In genomic region chr3:196287066-196287404, GRCh38 we compare ENCODE assay signal across 8 cellular contexts. TPM values are rescaled to one million over a fixed set of nuclear protein-coding genes. Genes with fewer than 3 reads are reported as not detected.
A peak's percentile ranks its signal among the peaks of the same experiment; 100 is the strongest.
DNase-seq lines count a peak whose midpoint lies in the region; ATAC-seq and TF ChIP-seq lines count a peak whose summit lies in the region.

No MANE protein-coding gene starts in this region.

- H3K27me3 Mint-ChIP-seq in stimulated activated naive CD8-positive, alpha-beta T cell treated with anti-CD3 and anti-CD28 coated beads, Interleukin-15, Interleukin-2, amounts not matched to agents 100 ng/mL and 50 ng/mL, for 24 hours = no peaks in the 10 kb centered on the region

- H3K27ac ChIP-seq in colonic mucosa = peak overlapping the region; percentile 94

- H3K4me1 ChIP-seq in colonic mucosa = peaks cover 6% of the 10 kb centered on the region

- peak overlapping the region; percentile 92 for H3K4me3 ChIP-seq in colonic mucosa

- no peaks in the 10 kb centered on the region for H3K27me3 ChIP-seq in colonic mucosa

- H3K9me3 ChIP-seq in colonic mucosa = no peaks in the 10 kb centered on the region

- peak; percentile 3 for ATAC-seq in HG02763 (IDR thresholded peaks at IDR 0.05; ENCODE audit: unreplicated experiment)
- no peak for ATAC-seq in HG03175 (IDR thresholded peaks at IDR 0.05; ENCODE audit: unreplicated experiment)

- TF ChIP-seq CTCF in GM10266 (IDR thresholded peaks at IDR 0.05; ENCODE audit: control insufficient read depth, insufficient read depth, low read depth, missing control alignments) = no peak
- no peak for TF ChIP-seq CTCF in colonic mucosa (IDR thresholded peaks at IDR 0.05)

- peaks cover 43% of the 10 kb centered on the region for H3K4me1 Mint-ChIP-seq in stimulated activated naive CD8-positive, alpha-beta T cell treated with anti-CD3 and anti-CD28 coated beads, Interleukin-15, Interleukin-2, amounts not matched to agents 100 ng/mL and 50 ng/mL, for 24 hours (ENCODE audit: low read depth)

- H3K36me3 ChIP-seq in colonic mucosa = no peaks in the 10 kb centered on the region

- DNase-seq in GM10266 (ENCODE audit: extremely low spot score) (peak; percentile 62), SK-MEL-5 (ENCODE audit: low read depth, low spot score) (peak; percentile 28), colonic mucosa (peak; percentile 53), lung microvascular endothelial cell (ENCODE audit: low read depth in 2 of 2) (peak; percentile 33 to 44), G401 (ENCODE audit: low spot score) (no peak)

- no peaks in the 10 kb centered on the region for H3K9me3 Mint-ChIP-seq in stimulated activated naive CD8-positive, alpha-beta T cell treated with anti-CD3 and anti-CD28 coated beads, Interleukin-15, Interleukin-2, amounts not matched to agents 100 ng/mL and 50 ng/mL, for 24 hours

- intact Hi-C loops in colonic mucosa (cut with DNase I) = no loop called here

- H3K27ac Mint-ChIP-seq in stimulated activated naive CD8-positive, alpha-beta T cell treated with anti-CD3 and anti-CD28 coated beads, Interleukin-15, Interleukin-2, amounts not matched to agents 100 ng/mL and 50 ng/mL, for 24 hours = peak overlapping the region; percentile 94

- in situ Hi-C loops in SK-MEL-5 (cut with HindIII; ENCODE audit: low pct_unique_long_range_greater_than_20kb, low sequenced_read_pairs) = no loop called here
- in situ Hi-C loops in G401 (cut with HindIII; ENCODE audit: low sequenced_read_pairs) = no loop called here

- peak overlapping the region; percentile 99 for H3K4me3 Mint-ChIP-seq in stimulated activated naive CD8-positive, alpha-beta T cell treated with anti-CD3 and anti-CD28 coated beads, Interleukin-15, Interleukin-2, amounts not matched to agents 100 ng/mL and 50 ng/mL, for 24 hours

- H3K9ac ChIP-seq in colonic mucosa (ENCODE audit: low read depth in 2 of 2, low read length in 2 of 2) = peak overlapping the region; percentile 88 to 100

- H3K36me3 Mint-ChIP-seq in stimulated activated naive CD8-positive, alpha-beta T cell treated with anti-CD3 and anti-CD28 coated beads, Interleukin-15, Interleukin-2, amounts not matched to agents 100 ng/mL and 50 ng/mL, for 24 hours (ENCODE audit: low read depth) = peaks cover 2% of the 10 kb centered on the region

RNA-seq across cellular contexts. Expression of gene PCYT1A, which starts 0.5 kb away (rescaled TPM):
- total RNA-seq in SK-MEL-5 (2014; rRNA removed; shearing (Covaris generic)) = 34.2 and 34.4 TPM in 2 replicates
- 23.1 and 27.6 TPM in 2 replicates for polyA plus RNA-seq in SK-MEL-5 (2015; cell fraction: cytosol; rRNA removed)
- 67.7 and 69.0 TPM in 2 replicates for polyA plus RNA-seq in SK-MEL-5 (2015; cell fraction: nucleus; rRNA removed)
- total RNA-seq in colonic mucosa = 10 to 100 TPM; 56.1 to 61.5 TPM
- total RNA-seq in lung microvascular endothelial cell = 39.7 and 43.8 TPM in 2 replicates
- total RNA-seq in G401 (2014; rRNA removed; shearing (Covaris generic)) = 41.4 and 47.9 TPM in 2 replicates

RNA-seq across cellular contexts. Expression of gene DYNLT2B, which starts 31.0 kb away (rescaled TPM):
- 1.0 and 2.5 TPM in 2 replicates for total RNA-seq in SK-MEL-5 (2014; rRNA removed; shearing (Covaris generic))
- 2.4 and 6.2 TPM in 2 replicates for polyA plus RNA-seq in SK-MEL-5 (2015; cell fraction: cytosol; rRNA removed)
- polyA plus RNA-seq in SK-MEL-5 (2015; cell fraction: nucleus; rRNA removed) = 1.1 TPM in 1 of 2 replicates, not detected in the other
- total RNA-seq in colonic mucosa (1 to 10 TPM; 4.0 to 7.6 TPM), lung microvascular endothelial cell (5.9 and 6.7 TPM in 2 replicates)
- total RNA-seq in G401 (2014; rRNA removed; shearing (Covaris generic)) = 6.6 and 8.8 TPM in 2 replicates

RNA-seq across cellular contexts. Expression of gene TM4SF19, which starts 51.2 kb away (rescaled TPM):
- 0.80 and 4.0 TPM in 2 replicates for total RNA-seq in SK-MEL-5 (2014; rRNA removed; shearing (Covaris generic))
- 3.5 and 4.4 TPM in 2 replicates for polyA plus RNA-seq in SK-MEL-5 (2015; cell fraction: cytosol; rRNA removed)
- polyA plus RNA-seq in SK-MEL-5 (2015; cell fraction: nucleus; rRNA removed) = 0.35 and 9.4 TPM in 2 replicates
- under 1 TPM in 1 of 2 donors, not detected in 1; 0.88 TPM for total RNA-seq in colonic mucosa
- total RNA-seq in lung microvascular endothelial cell = 0.22 TPM in 1 of 2 replicates, not detected in the other
- total RNA-seq in G401 (2014; rRNA removed; shearing (Covaris generic)) = not detected in 2 replicates
